Comparison of ENCODE assay signal across 17 cellular contexts in the genomic region with DNA sequence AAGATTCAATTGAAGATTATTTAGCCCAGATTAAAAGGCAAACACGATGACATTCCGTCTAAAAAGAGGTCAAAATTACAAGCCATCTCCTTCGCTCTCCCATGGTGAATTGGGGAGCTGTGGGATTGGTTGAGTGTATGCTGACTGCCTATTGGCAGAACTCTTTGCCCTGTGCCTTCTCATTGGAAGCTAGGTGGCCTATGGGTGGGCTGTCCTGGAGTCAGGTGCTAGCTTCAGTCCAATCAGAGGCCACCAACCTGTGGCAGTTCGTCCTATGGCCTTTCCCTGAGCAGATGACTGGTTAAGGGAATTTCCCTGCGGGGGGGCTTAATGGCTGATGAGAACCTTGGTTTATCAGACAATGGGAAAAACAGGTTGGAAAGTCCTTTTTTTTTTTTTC. TPM values are rescaled to one million over a fixed set of nuclear protein-coding genes. Genes with fewer than 3 reads are reported as not detected.
DNase-seq lines count a peak whose midpoint lies in the region; ATAC-seq, FAIRE-seq and TF ChIP-seq lines count a peak whose summit lies in the region.
"Had no signal": no experiment of that assay in that cellular context is flagged by ENCODE, and none has a peak within 500 bp of the region (broad histone marks: within the 10 kb centered on the region; RNA-seq: fewer than 3 reads in every experiment).

No MANE protein-coding gene starts in this region.

- ATAC-seq in GM21526 (IDR thresholded peaks at IDR 0.05; ENCODE audit: low FRiP score, unreplicated experiment): no peak
- ATAC-seq: body of pancreas; effector memory CD8-positive, alpha-beta T cell; gastroesophageal sphincter; left colon had no signal

- no peaks in the 10 kb centered on the region for H3K27me3 ChIP-seq in H7 (ENCODE audit: control insufficient read depth, insufficient read depth, low read length)
- H3K27me3 ChIP-seq: body of pancreas, gastroesophageal sphincter, vagina had no signal

- DNase-seq in activated CD4-positive, alpha-beta T cell treated with anti-CD3 and anti-CD28 coated beads, Interleukin-2, amount 10 ng/mL, durations not matched to agents 24 days and 14 days: peak; percentile 62
- DNase-seq in activated CD4-positive, alpha-beta T cell treated with anti-CD3 and anti-CD28 coated beads, Interleukin-2, amount 50 U/mL, for 1 hour: no peak
- DNase-seq in H54 (ENCODE audit: insufficient read length, low spot score) (peak; percentile 8), SK-MEL-5 (ENCODE audit: low read depth, low spot score) (peak; percentile 30), kidney tubule cell (ENCODE audit: low spot score) (peak; percentile 11), immature natural killer cell (no peak), H7 (no peak)
- DNase-seq: body of pancreas; DMS153; effector memory CD8-positive, alpha-beta T cell; left colon; NCI-H2029; stimulated activated naive CD4-positive, alpha-beta T cell had no signal

- H3K36me3 ChIP-seq in H7 (replicated peaks; ENCODE audit: control insufficient read depth, insufficient read depth, low read length): no peaks in the 10 kb centered on the region
- H3K36me3 ChIP-seq: gastroesophageal sphincter, vagina had no signal

- TF ChIP-seq POLR2A in H54 (IDR thresholded peaks at IDR 0.05; ENCODE audit: low read depth, low read length): no peak

- peaks cover 18% of the 10 kb centered on the region for H3K27me3 Mint-ChIP-seq in activated CD4-positive, alpha-beta T cell treated with anti-CD3 and anti-CD28 coated beads, Interleukin-2, amount 10 ng/mL, durations not matched to agents 24 days and 14 days
- peaks cover 3 to 10% (median 4%) of the 10 kb centered on the region in 3 donors for H3K27me3 Mint-ChIP-seq in immature natural killer cell (ENCODE audit: low read depth in 3 of 3)

- FAIRE-seq in H54 (lab: Jason Lieb, UNC): no peak
- FAIRE-seq: GM12892 had no signal

- H3K36me3 Mint-ChIP-seq in activated CD4-positive, alpha-beta T cell treated with anti-CD3 and anti-CD28 coated beads, Interleukin-2, amount 10 ng/mL, durations not matched to agents 24 days and 14 days (ENCODE audit: low read depth): peaks cover 5% of the 10 kb centered on the region
- no peaks in the 10 kb centered on the region for H3K36me3 Mint-ChIP-seq in immature natural killer cell

- peaks cover 10% of the 10 kb centered on the region for H3K4me1 Mint-ChIP-seq in activated CD4-positive, alpha-beta T cell treated with anti-CD3 and anti-CD28 coated beads, Interleukin-2, amount 10 ng/mL, durations not matched to agents 24 days and 14 days
- peaks cover 0 to 9% of the 10 kb centered on the region in 2 donors for H3K4me1 Mint-ChIP-seq in immature natural killer cell

- H3K4me3 Mint-ChIP-seq in activated CD4-positive, alpha-beta T cell treated with anti-CD3 and anti-CD28 coated beads, Interleukin-2, amount 10 ng/mL, durations not matched to agents 24 days and 14 days: no peak overlapping the region
- H3K4me3 Mint-ChIP-seq in immature natural killer cell: no peak overlapping the region
- H3K4me3 Mint-ChIP-seq: effector memory CD8-positive, alpha-beta T cell had no signal

- H3K9me3 Mint-ChIP-seq in activated CD4-positive, alpha-beta T cell treated with anti-CD3 and anti-CD28 coated beads, Interleukin-2, amount 10 ng/mL, durations not matched to agents 24 days and 14 days: no peaks in the 10 kb centered on the region
- no peaks in the 10 kb centered on the region for H3K9me3 Mint-ChIP-seq in immature natural killer cell
- H3K9me3 Mint-ChIP-seq: effector memory CD8-positive, alpha-beta T cell had no signal

- H3K4me3 ChIP-seq in H7 (ENCODE audit: insufficient read depth, low read depth, low read length): no peak overlapping the region
- H3K4me3 ChIP-seq: body of pancreas, gastroesophageal sphincter, vagina had no signal

- H3K27ac Mint-ChIP-seq in activated CD4-positive, alpha-beta T cell treated with anti-CD3 and anti-CD28 coated beads, Interleukin-2, amount 10 ng/mL, durations not matched to agents 24 days and 14 days: no peak overlapping the region
- no peak overlapping the region for H3K27ac Mint-ChIP-seq in immature natural killer cell
- H3K27ac Mint-ChIP-seq: effector memory CD8-positive, alpha-beta T cell had no signal

- intact Hi-C loops in activated CD4-positive, alpha-beta T cell treated with anti-CD3 and anti-CD28 coated beads, Interleukin-2, amount 10 ng/mL, durations not matched to agents 24 days and 14 days (cut with micrococcal nuclease): no loop called here

- in situ Hi-C loops in SK-MEL-5 (cut with HindIII; ENCODE audit: low pct_unique_long_range_greater_than_20kb, low sequenced_read_pairs): no loop called here

RNA-seq across cellular contexts. Expression of a gene that starts 3.2 kb away (rescaled TPM):
- total RNA-seq in activated CD4-positive, alpha-beta T cell treated with anti-CD3 and anti-CD28 coated beads, Interleukin-2, amount 10 ng/mL, durations not matched to agents 24 days and 14 days: 21.0 and 23.9 TPM in 2 replicates
- 15.7 and 18.6 TPM in 2 replicates for total RNA-seq in SK-MEL-5 (2014; rRNA removed; shearing (Covaris generic))
- 16.1 and 26.8 TPM in 2 replicates for polyA plus RNA-seq in SK-MEL-5 (2015; cell fraction: cytosol; rRNA removed)
- polyA plus RNA-seq in SK-MEL-5 (2015; cell fraction: nucleus; rRNA removed): 53.3 and 62.7 TPM in 2 replicates
- 10 to 100 TPM; 11.2 to 21.9 (median 11.9) TPM for polyA plus RNA-seq in immature natural killer cell
- total RNA-seq in H7 (2014; rRNA removed; shearing (Covaris generic)): 16.7 and 19.6 TPM in 2 replicates

RNA-seq across cellular contexts. Expression of a gene that starts 41.7 kb away (rescaled TPM):
- total RNA-seq in activated CD4-positive, alpha-beta T cell treated with anti-CD3 and anti-CD28 coated beads, Interleukin-2, amount 10 ng/mL, durations not matched to agents 24 days and 14 days: 78.5 and 81.3 TPM in 2 replicates
- total RNA-seq in SK-MEL-5 (2014; rRNA removed; shearing (Covaris generic)): 47.8 and 57.2 TPM in 2 replicates
- 68.9 and 77.1 TPM in 2 replicates for polyA plus RNA-seq in SK-MEL-5 (2015; cell fraction: cytosol; rRNA removed)
- polyA plus RNA-seq in SK-MEL-5 (2015; cell fraction: nucleus; rRNA removed): 112 and 121 TPM in 2 replicates
- 10 to 100 TPM; 31.2 to 70.8 (median 40.8) TPM for polyA plus RNA-seq in immature natural killer cell
- 26.7 and 27.2 TPM in 2 replicates for total RNA-seq in H7 (2014; rRNA removed; shearing (Covaris generic))

Comparison
In these comparisons a context has a peak if more than half of its experiments do, and no peak if none do; other contexts are left out.
1. DNase-seq: peak in activated CD4-positive, alpha-beta T cell treated with anti-CD3 and anti-CD28 coated beads, Interleukin-2, amount 10 ng/mL, durations not matched to agents 24 days and 14 days (single experiment), H54 (single experiment), SK-MEL-5 (single experiment) and kidney tubule cell (single experiment); none in activated CD4-positive, alpha-beta T cell treated with anti-CD3 and anti-CD28 coated beads, Interleukin-2, amount 50 U/mL, for 1 hour (single experiment), immature natural killer cell (0 of 3) and H7 (single experiment).